ENCODE assay signal across 9 cellular contexts in genomic region chr6:74091133-74091793, GRCh38.
DNase-seq lines count a peak whose midpoint lies in the region; ATAC-seq, FAIRE-seq and TF ChIP-seq lines count a peak whose summit lies in the region.
"Had no signal": no experiment of that assay in that cellular context is flagged by ENCODE, and none has a peak within 500 bp of the region (broad histone marks: within the 10 kb centered on the region; RNA-seq: fewer than 3 reads in every experiment).

No MANE protein-coding gene starts in this region.

- H3K4me1 ChIP-seq in astrocyte (ENCODE audit: insufficient read depth, low read length) (no peaks in the 10 kb centered on the region), upper lobe of right lung (no peaks in the 10 kb centered on the region)

- H3K27me3 ChIP-seq in astrocyte (ENCODE audit: insufficient read depth, low read length) = no peaks in the 10 kb centered on the region
- no peaks in the 10 kb centered on the region for H3K27me3 ChIP-seq in upper lobe of right lung

- H3K4me3 Mint-ChIP-seq in astrocyte (ENCODE audit: unreplicated experiment) = no peak overlapping the region
- H3K4me3 Mint-ChIP-seq: activated B cell treated with CpG ODN at 0.5 μM for 24 hours had no signal

- H3K79me2 ChIP-seq in astrocyte (ENCODE audit: insufficient read depth, low read length) = no peaks in the 10 kb centered on the region

- H3K4me1 Mint-ChIP-seq in astrocyte (ENCODE audit: low read depth, unreplicated experiment) = no peaks in the 10 kb centered on the region
- H3K4me1 Mint-ChIP-seq: activated B cell treated with CpG ODN at 0.5 μM for 24 hours had no signal

- H4K20me1 ChIP-seq in astrocyte (ENCODE audit: insufficient read depth, low read length) = no peaks in the 10 kb centered on the region

- H3K27ac ChIP-seq in astrocyte (ENCODE audit: low read depth, low read length) = no peak overlapping the region
- no peak overlapping the region for H3K27ac ChIP-seq in upper lobe of right lung

- H3K36me3 Mint-ChIP-seq in astrocyte (ENCODE audit: low read depth, unreplicated experiment) = no peaks in the 10 kb centered on the region

- H3K36me3 ChIP-seq in astrocyte (ENCODE audit: insufficient read depth, low read length) = no peaks in the 10 kb centered on the region
- H3K36me3 ChIP-seq in upper lobe of right lung = no peaks in the 10 kb centered on the region

- H3K4me2 ChIP-seq in astrocyte (ENCODE audit: low read length) = no peak overlapping the region

- H3K9me3 ChIP-seq in astrocyte (ENCODE audit: insufficient read depth, low read depth, low read length) (no peaks in the 10 kb centered on the region), upper lobe of right lung (no peaks in the 10 kb centered on the region)

- no peak overlapping the region for H2AFZ ChIP-seq in astrocyte (ENCODE audit: low read depth, low read length)

- ATAC-seq in GM21786 (IDR thresholded peaks at IDR 0.05; ENCODE audit: unreplicated experiment) (peak; percentile 63), upper lobe of right lung (peak; percentile 72), GM19023 (IDR thresholded peaks at IDR 0.05; ENCODE audit: unreplicated experiment) (no peak)

- DNase-seq in G401 (ENCODE audit: low spot score) (peak; percentile 7), NCI-H1105 treated with DMSO at 0.1 percent for 48 hours (lab: John Stamatoyannopoulos, UW) (peak; percentile 32), astrocyte (ENCODE audit: low read depth) (peak; percentile 9), iris pigment epithelial cell (ENCODE audit: low read depth) (peak; percentile 35), upper lobe of right lung (no peak)
- no peak for DNase-seq in effector CD4-positive, alpha-beta T cell
- DNase-seq: activated B cell treated with CpG ODN at 0.5 μM for 24 hours had no signal

- intact Hi-C loops in upper lobe of right lung (cut with DNase I) = no loop called here

- H3K9me3 Mint-ChIP-seq in astrocyte (ENCODE audit: unreplicated experiment) = no peaks in the 10 kb centered on the region
- H3K9me3 Mint-ChIP-seq: activated B cell treated with CpG ODN at 0.5 μM for 24 hours had no signal

- H3K4me3 ChIP-seq in astrocyte (ENCODE audit: insufficient read depth, low read depth, low read length) = no peak overlapping the region
- no peak overlapping the region for H3K4me3 ChIP-seq in upper lobe of right lung

- peak; percentile 78 for TF ChIP-seq CTCF in astrocyte (IDR thresholded peaks at IDR 0.05; ENCODE audit: insufficient read depth, low read depth, low read length)
- peak; percentile 80 for TF ChIP-seq CTCF in upper lobe of right lung (IDR thresholded peaks at IDR 0.05)

- in situ Hi-C loops in G401 (cut with HindIII; ENCODE audit: low sequenced_read_pairs) = no loop called here

- no peaks in the 10 kb centered on the region for H3K27me3 Mint-ChIP-seq in astrocyte (ENCODE audit: low read depth, unreplicated experiment)
- H3K27me3 Mint-ChIP-seq: activated B cell treated with CpG ODN at 0.5 μM for 24 hours had no signal

- H3K27ac Mint-ChIP-seq in astrocyte (ENCODE audit: unreplicated experiment) = peak overlapping the region; percentile 20
- H3K27ac Mint-ChIP-seq: activated B cell treated with CpG ODN at 0.5 μM for 24 hours had no signal

- H3K9ac ChIP-seq in astrocyte (ENCODE audit: low read length) = no peak overlapping the region

- FAIRE-seq in astrocyte (lab: Jason Lieb, UNC) = peak; percentile 74

Comparison
In these comparisons a context has a peak if more than half of its experiments do, and no peak if none do; other contexts are left out.
1. DNase-seq: peak in G401 (single experiment), NCI-H1105 treated with DMSO at 0.1 percent for 48 hours (single experiment), astrocyte (single experiment) and iris pigment epithelial cell (single experiment); none in upper lobe of right lung (single experiment) and effector CD4-positive, alpha-beta T cell (single experiment).